In genomic region chr11:9250139-9250582, GRCh38 we compare ENCODE assay signal across 1 cellular context.
A peak's percentile ranks its signal among the peaks of the same experiment; 100 is the strongest.
TF ChIP-seq lines count a peak whose summit lies in the region.

No MANE protein-coding gene starts in this region.

TF ChIP-seq in GM12878, 131 proteins besides CTCF, POLR2A, EP300 and RAD21 (continued from another document and continues in another):
- TF ChIP-seq, protein P1, sequence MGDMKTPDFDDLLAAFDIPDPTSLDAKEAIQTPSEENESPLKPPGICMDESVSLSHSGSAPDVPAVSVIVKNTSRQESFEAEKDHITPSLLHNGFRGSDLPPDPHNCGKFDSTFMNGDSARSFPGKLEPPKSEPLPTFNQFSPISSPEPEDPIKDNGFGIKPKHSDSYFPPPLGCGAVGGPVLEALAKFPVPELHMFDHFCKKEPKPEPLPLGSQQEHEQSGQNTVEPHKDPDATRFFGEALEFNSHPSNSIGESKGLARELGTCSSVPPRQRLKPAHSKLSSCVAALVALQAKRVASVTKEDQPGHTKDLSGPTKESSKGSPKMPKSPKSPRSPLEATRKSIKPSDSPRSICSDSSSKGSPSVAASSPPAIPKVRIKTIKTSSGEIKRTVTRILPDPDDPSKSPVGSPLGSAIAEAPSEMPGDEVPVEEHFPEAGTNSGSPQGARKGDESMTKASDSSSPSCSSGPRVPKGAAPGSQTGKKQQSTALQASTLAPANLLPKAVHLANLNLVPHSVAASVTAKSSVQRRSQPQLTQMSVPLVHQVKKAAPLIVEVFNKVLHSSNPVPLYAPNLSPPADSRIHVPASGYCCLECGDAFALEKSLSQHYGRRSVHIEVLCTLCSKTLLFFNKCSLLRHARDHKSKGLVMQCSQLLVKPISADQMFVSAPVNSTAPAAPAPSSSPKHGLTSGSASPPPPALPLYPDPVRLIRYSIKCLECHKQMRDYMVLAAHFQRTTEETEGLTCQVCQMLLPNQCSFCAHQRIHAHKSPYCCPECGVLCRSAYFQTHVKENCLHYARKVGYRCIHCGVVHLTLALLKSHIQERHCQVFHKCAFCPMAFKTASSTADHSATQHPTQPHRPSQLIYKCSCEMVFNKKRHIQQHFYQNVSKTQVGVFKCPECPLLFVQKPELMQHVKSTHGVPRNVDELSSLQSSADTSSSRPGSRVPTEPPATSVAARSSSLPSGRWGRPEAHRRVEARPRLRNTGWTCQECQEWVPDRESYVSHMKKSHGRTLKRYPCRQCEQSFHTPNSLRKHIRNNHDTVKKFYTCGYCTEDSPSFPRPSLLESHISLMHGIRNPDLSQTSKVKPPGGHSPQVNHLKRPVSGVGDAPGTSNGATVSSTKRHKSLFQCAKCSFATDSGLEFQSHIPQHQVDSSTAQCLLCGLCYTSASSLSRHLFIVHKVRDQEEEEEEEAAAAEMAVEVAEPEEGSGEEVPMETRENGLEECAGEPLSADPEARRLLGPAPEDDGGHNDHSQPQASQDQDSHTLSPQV (IDR thresholded peaks at IDR 0.05): no peak
- TF ChIP-seq RCOR1 (conservative IDR thresholded peaks at IDR 0.05; ENCODE audit: low read depth, low read length) (no peak), EGR1 (IDR thresholded peaks at IDR 0.05; ENCODE audit: borderline replicate concordance in 1 of 2, low read depth in 2 of 2, low read length in 2 of 2) (no peak), NFYA (IDR thresholded peaks at IDR 0.05; ENCODE audit: borderline replicate concordance, low read depth, low read length) (no peak), ZBTB11 (CRISPR knock-in tag; IDR thresholded peaks at IDR 0.05) (no peak), STAT3 (IDR thresholded peaks at IDR 0.05; ENCODE audit: low read depth, low read length) (0 out of 2 replicates have a peak, but pooled peaks have one; percentile 55), USF2 (IDR thresholded peaks at IDR 0.05; ENCODE audit: borderline replicate concordance, low read depth, low read length) (no peak), JUNB (IDR thresholded peaks at IDR 0.05) (no peak; the same call in 1 of the 2 replicates), CHD4 (IDR thresholded peaks at IDR 0.05) (no peak), YY1 (IDR thresholded peaks at IDR 0.05; ENCODE audit: low read depth, low read length) (0 out of 2 replicates have a peak, but pooled peaks have one; percentile 26), TAF1 (IDR thresholded peaks at IDR 0.05; ENCODE audit: borderline replicate concordance, low read depth, low read length) (no peak), MTA3 (IDR thresholded peaks at IDR 0.05; ENCODE audit: borderline replicate concordance, low read length) (peak; percentile 35; the same call in 1 of the 2 replicates), CBX5 (IDR thresholded peaks at IDR 0.05; ENCODE audit: low read depth) (peak; percentile 81), ZNF622 (IDR thresholded peaks at IDR 0.05) (no peak), MTA2 (IDR thresholded peaks at IDR 0.05; ENCODE audit: low read depth) (peak; percentile 48; the same call in 1 of the 2 replicates), IKZF2 (IDR thresholded peaks at IDR 0.05) (peak; percentile 89 to 91), PAX5 (IDR thresholded peaks at IDR 0.05; ENCODE audit: borderline replicate concordance, low read depth, low read length) (no peak), SMAD5 (IDR thresholded peaks at IDR 0.05; ENCODE audit: low read depth) (no peak), IKZF1 (conservative IDR thresholded peaks at IDR 0.05) (peak; percentile 76), FOXM1 (IDR thresholded peaks at IDR 0.05; ENCODE audit: low read depth, low read length) (peak; percentile 71; the same call in 1 of the 2 replicates), WRNIP1 (IDR thresholded peaks at IDR 0.05; ENCODE audit: borderline replicate concordance, low read depth, low read length) (no peak), EED (IDR thresholded peaks at IDR 0.05; ENCODE audit: low read depth) (peak; percentile 79), RAD51 (IDR thresholded peaks at IDR 0.05) (no peak), NR2C2 (IDR thresholded peaks at IDR 0.05; ENCODE audit: borderline replicate concordance, control insufficient read depth, insufficient read length, low read depth) (no peak), CREB1 (IDR thresholded peaks at IDR 0.05; ENCODE audit: low read depth) (peak; percentile 56; the same call in 1 of the 2 replicates), CHD2 (IDR thresholded peaks at IDR 0.05; ENCODE audit: borderline replicate concordance, low read depth, low read length) (no peak), ATF3 (IDR thresholded peaks at IDR 0.05; ENCODE audit: borderline replicate concordance, extremely low read depth, low read depth, low read length) (no peak), SP1 (IDR thresholded peaks at IDR 0.05; ENCODE audit: low read depth, low read length) (no peak), BCL11A (IDR thresholded peaks at IDR 0.05; ENCODE audit: low read depth, low read length) (peak; percentile 32; the same call in 1 of the 2 replicates), ZNF274 (IDR thresholded peaks at IDR 0.05; ENCODE audit: insufficient read depth, insufficient read length) (no peak), RUNX3 (IDR thresholded peaks at IDR 0.05; ENCODE audit: low read length) (peak; percentile 98), USF1 (IDR thresholded peaks at IDR 0.05; ENCODE audit: borderline replicate concordance, extremely low read length, insufficient read depth, low read depth, low read length) (no peak), CBFB (IDR thresholded peaks at IDR 0.05; ENCODE audit: low read depth) (no peak), GABPA (IDR thresholded peaks at IDR 0.05; ENCODE audit: low read depth) (no peak)
- TF ChIP-seq, protein P2, sequence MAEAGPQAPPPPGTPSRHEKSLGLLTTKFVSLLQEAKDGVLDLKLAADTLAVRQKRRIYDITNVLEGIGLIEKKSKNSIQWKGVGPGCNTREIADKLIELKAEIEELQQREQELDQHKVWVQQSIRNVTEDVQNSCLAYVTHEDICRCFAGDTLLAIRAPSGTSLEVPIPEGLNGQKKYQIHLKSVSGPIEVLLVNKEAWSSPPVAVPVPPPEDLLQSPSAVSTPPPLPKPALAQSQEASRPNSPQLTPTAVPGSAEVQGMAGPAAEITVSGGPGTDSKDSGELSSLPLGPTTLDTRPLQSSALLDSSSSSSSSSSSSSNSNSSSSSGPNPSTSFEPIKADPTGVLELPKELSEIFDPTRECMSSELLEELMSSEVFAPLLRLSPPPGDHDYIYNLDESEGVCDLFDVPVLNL (IDR thresholded peaks at IDR 0.05; ENCODE audit: low read depth, low read length): no peak
- TF ChIP-seq, protein P3, sequence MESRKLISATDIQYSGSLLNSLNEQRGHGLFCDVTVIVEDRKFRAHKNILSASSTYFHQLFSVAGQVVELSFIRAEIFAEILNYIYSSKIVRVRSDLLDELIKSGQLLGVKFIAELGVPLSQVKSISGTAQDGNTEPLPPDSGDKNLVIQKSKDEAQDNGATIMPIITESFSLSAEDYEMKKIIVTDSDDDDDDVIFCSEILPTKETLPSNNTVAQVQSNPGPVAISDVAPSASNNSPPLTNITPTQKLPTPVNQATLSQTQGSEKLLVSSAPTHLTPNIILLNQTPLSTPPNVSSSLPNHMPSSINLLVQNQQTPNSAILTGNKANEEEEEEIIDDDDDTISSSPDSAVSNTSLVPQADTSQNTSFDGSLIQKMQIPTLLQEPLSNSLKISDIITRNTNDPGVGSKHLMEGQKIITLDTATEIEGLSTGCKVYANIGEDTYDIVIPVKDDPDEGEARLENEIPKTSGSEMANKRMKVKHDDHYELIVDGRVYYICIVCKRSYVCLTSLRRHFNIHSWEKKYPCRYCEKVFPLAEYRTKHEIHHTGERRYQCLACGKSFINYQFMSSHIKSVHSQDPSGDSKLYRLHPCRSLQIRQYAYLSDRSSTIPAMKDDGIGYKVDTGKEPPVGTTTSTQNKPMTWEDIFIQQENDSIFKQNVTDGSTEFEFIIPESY (IDR thresholded peaks at IDR 0.05): no peak
- TF ChIP-seq, protein P4, sequence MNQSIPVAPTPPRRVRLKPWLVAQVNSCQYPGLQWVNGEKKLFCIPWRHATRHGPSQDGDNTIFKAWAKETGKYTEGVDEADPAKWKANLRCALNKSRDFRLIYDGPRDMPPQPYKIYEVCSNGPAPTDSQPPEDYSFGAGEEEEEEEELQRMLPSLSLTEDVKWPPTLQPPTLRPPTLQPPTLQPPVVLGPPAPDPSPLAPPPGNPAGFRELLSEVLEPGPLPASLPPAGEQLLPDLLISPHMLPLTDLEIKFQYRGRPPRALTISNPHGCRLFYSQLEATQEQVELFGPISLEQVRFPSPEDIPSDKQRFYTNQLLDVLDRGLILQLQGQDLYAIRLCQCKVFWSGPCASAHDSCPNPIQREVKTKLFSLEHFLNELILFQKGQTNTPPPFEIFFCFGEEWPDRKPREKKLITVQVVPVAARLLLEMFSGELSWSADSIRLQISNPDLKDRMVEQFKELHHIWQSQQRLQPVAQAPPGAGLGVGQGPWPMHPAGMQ (IDR thresholded peaks at IDR 0.05; ENCODE audit: borderline replicate concordance): no peak
- TF ChIP-seq, protein P5, sequence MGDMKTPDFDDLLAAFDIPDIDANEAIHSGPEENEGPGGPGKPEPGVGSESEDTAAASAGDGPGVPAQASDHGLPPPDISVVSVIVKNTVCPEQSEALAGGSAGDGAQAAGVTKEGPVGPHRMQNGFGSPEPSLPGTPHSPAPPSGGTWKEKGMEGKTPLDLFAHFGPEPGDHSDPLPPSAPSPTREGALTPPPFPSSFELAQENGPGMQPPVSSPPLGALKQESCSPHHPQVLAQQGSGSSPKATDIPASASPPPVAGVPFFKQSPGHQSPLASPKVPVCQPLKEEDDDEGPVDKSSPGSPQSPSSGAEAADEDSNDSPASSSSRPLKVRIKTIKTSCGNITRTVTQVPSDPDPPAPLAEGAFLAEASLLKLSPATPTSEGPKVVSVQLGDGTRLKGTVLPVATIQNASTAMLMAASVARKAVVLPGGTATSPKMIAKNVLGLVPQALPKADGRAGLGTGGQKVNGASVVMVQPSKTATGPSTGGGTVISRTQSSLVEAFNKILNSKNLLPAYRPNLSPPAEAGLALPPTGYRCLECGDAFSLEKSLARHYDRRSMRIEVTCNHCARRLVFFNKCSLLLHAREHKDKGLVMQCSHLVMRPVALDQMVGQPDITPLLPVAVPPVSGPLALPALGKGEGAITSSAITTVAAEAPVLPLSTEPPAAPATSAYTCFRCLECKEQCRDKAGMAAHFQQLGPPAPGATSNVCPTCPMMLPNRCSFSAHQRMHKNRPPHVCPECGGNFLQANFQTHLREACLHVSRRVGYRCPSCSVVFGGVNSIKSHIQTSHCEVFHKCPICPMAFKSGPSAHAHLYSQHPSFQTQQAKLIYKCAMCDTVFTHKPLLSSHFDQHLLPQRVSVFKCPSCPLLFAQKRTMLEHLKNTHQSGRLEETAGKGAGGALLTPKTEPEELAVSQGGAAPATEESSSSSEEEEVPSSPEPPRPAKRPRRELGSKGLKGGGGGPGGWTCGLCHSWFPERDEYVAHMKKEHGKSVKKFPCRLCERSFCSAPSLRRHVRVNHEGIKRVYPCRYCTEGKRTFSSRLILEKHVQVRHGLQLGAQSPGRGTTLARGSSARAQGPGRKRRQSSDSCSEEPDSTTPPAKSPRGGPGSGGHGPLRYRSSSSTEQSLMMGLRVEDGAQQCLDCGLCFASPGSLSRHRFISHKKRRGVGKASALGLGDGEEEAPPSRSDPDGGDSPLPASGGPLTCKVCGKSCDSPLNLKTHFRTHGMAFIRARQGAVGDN (IDR thresholded peaks at IDR 0.05): no peak
- TF ChIP-seq, protein P6, sequence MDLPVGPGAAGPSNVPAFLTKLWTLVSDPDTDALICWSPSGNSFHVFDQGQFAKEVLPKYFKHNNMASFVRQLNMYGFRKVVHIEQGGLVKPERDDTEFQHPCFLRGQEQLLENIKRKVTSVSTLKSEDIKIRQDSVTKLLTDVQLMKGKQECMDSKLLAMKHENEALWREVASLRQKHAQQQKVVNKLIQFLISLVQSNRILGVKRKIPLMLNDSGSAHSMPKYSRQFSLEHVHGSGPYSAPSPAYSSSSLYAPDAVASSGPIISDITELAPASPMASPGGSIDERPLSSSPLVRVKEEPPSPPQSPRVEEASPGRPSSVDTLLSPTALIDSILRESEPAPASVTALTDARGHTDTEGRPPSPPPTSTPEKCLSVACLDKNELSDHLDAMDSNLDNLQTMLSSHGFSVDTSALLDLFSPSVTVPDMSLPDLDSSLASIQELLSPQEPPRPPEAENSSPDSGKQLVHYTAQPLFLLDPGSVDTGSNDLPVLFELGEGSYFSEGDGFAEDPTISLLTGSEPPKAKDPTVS (IDR thresholded peaks at IDR 0.05; ENCODE audit: low read depth, low read length): no peak
